Comparison of ENCODE assay signal across 1 cellular context in the genomic region with DNA sequence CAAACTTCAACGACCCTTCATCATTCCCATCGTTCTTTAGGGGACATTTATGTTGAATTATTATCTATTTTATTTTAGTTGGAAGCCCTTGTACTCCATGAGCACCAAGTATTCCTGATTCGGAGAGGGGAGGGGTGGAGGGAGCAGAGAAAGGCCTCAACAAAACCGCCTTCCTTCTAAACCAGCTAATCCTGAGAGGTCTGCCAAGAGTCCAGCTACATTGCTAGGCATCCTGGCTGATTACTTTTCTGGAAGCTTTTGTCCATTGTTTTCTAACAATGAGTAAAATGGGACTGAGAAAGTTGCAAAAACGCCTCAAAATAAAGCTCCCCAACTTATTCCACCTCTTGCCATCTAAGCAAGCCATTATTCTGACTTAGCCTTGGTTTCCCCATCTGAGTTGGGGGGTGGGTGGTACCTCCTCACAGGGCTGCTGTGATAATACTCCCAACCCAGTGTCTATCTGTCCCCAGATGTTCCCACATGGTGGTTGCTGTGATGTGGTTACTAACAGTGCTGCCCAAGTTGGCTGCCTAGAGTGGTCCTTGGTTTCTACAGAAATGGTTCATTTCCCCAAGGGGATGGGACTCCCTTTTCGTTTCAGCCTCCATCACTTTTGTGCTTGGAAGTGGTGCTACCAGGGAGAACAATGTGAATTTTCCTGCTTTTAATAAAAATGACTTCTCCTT.
TF ChIP-seq lines count a peak whose summit lies in the region.

No MANE protein-coding gene starts in this region.

TF ChIP-seq in GM23338, 12 proteins besides CTCF, POLR2A, EP300 and RAD21:
- no peak for TF ChIP-seq EZH2phosphoT487 (IDR thresholded peaks at IDR 0.05; ENCODE audit: unreplicated experiment)
- no peak for TF ChIP-seq STAT1 (IDR thresholded peaks at IDR 0.05; ENCODE audit: unreplicated experiment)
- TF ChIP-seq CREB1 (CRISPR knock-in tag; IDR thresholded peaks at IDR 0.05; ENCODE audit: low read depth), result no peak
- TF ChIP-seq, protein P1, sequence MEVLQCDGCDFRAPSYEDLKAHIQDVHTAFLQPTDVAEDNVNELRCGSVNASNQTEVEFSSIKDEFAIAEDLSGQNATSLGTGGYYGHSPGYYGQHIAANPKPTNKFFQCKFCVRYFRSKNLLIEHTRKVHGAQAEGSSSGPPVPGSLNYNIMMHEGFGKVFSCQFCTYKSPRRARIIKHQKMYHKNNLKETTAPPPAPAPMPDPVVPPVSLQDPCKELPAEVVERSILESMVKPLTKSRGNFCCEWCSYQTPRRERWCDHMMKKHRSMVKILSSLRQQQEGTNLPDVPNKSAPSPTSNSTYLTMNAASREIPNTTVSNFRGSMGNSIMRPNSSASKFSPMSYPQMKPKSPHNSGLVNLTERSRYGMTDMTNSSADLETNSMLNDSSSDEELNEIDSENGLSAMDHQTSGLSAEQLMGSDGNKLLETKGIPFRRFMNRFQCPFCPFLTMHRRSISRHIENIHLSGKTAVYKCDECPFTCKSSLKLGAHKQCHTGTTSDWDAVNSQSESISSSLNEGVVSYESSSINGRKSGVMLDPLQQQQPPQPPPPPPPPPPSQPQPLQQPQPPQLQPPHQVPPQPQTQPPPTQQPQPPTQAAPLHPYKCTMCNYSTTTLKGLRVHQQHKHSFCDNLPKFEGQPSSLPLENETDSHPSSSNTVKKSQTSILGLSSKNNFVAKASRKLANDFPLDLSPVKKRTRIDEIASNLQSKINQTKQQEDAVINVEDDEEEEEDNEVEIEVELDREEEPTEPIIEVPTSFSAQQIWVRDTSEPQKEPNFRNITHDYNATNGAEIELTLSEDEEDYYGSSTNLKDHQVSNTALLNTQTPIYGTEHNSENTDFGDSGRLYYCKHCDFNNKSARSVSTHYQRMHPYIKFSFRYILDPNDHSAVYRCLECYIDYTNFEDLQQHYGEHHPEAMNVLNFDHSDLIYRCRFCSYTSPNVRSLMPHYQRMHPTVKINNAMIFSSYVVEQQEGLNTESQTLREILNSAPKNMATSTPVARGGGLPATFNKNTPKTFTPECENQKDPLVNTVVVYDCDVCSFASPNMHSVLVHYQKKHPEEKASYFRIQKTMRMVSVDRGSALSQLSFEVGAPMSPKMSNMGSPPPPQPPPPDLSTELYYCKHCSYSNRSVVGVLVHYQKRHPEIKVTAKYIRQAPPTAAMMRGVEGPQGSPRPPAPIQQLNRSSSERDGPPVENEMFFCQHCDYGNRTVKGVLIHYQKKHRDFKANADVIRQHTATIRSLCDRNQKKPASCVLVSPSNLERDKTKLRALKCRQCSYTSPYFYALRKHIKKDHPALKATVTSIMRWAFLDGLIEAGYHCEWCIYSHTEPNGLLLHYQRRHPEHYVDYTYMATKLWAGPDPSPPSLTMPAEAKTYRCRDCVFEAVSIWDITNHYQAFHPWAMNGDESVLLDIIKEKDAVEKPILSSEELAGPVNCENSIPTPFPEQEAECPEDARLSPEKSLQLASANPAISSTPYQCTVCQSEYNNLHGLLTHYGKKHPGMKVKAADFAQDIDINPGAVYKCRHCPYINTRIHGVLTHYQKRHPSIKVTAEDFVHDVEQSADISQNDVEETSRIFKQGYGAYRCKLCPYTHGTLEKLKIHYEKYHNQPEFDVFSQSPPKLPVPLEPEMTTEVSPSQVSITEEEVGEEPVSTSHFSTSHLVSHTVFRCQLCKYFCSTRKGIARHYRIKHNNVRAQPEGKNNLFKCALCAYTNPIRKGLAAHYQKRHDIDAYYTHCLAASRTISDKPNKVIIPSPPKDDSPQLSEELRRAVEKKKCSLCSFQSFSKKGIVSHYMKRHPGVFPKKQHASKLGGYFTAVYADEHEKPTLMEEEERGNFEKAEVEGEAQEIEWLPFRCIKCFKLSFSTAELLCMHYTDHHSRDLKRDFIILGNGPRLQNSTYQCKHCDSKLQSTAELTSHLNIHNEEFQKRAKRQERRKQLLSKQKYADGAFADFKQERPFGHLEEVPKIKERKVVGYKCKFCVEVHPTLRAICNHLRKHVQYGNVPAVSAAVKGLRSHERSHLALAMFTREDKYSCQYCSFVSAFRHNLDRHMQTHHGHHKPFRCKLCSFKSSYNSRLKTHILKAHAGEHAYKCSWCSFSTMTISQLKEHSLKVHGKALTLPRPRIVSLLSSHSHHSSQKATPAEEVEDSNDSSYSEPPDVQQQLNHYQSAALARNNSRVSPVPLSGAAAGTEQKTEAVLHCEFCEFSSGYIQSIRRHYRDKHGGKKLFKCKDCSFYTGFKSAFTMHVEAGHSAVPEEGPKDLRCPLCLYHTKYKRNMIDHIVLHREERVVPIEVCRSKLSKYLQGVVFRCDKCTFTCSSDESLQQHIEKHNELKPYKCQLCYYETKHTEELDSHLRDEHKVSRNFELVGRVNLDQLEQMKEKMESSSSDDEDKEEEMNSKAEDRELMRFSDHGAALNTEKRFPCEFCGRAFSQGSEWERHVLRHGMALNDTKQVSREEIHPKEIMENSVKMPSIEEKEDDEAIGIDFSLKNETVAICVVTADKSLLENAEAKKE (CRISPR knock-in tag; IDR thresholded peaks at IDR 0.05), result no peak
- no peak for TF ChIP-seq JUNB (IDR thresholded peaks at IDR 0.05; ENCODE audit: unreplicated experiment)
- no peak for TF ChIP-seq ZNF114 (CRISPR knock-in tag; IDR thresholded peaks at IDR 0.05)
- TF ChIP-seq EZH2 (IDR thresholded peaks at IDR 0.05; ENCODE audit: low read depth, unreplicated experiment), result no peak
- TF ChIP-seq, protein P2, sequence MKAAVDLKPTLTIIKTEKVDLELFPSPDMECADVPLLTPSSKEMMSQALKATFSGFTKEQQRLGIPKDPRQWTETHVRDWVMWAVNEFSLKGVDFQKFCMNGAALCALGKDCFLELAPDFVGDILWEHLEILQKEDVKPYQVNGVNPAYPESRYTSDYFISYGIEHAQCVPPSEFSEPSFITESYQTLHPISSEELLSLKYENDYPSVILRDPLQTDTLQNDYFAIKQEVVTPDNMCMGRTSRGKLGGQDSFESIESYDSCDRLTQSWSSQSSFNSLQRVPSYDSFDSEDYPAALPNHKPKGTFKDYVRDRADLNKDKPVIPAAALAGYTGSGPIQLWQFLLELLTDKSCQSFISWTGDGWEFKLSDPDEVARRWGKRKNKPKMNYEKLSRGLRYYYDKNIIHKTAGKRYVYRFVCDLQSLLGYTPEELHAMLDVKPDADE (IDR thresholded peaks at IDR 0.05), result no peak
- TF ChIP-seq, protein P3, sequence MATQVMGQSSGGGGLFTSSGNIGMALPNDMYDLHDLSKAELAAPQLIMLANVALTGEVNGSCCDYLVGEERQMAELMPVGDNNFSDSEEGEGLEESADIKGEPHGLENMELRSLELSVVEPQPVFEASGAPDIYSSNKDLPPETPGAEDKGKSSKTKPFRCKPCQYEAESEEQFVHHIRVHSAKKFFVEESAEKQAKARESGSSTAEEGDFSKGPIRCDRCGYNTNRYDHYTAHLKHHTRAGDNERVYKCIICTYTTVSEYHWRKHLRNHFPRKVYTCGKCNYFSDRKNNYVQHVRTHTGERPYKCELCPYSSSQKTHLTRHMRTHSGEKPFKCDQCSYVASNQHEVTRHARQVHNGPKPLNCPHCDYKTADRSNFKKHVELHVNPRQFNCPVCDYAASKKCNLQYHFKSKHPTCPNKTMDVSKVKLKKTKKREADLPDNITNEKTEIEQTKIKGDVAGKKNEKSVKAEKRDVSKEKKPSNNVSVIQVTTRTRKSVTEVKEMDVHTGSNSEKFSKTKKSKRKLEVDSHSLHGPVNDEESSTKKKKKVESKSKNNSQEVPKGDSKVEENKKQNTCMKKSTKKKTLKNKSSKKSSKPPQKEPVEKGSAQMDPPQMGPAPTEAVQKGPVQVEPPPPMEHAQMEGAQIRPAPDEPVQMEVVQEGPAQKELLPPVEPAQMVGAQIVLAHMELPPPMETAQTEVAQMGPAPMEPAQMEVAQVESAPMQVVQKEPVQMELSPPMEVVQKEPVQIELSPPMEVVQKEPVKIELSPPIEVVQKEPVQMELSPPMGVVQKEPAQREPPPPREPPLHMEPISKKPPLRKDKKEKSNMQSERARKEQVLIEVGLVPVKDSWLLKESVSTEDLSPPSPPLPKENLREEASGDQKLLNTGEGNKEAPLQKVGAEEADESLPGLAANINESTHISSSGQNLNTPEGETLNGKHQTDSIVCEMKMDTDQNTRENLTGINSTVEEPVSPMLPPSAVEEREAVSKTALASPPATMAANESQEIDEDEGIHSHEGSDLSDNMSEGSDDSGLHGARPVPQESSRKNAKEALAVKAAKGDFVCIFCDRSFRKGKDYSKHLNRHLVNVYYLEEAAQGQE (IDR thresholded peaks at IDR 0.05; ENCODE audit: unreplicated experiment), result no peak
- no peak for TF ChIP-seq ZNF331 (CRISPR knock-in tag; IDR thresholded peaks at IDR 0.05; ENCODE audit: low read depth)
- no peak for TF ChIP-seq NANOG (IDR thresholded peaks at IDR 0.05; ENCODE audit: borderline replicate concordance)
- TF ChIP-seq POLR2AphosphoS5 (IDR thresholded peaks at IDR 0.05; ENCODE audit: low read depth), result no peak
